In the genomic region with DNA sequence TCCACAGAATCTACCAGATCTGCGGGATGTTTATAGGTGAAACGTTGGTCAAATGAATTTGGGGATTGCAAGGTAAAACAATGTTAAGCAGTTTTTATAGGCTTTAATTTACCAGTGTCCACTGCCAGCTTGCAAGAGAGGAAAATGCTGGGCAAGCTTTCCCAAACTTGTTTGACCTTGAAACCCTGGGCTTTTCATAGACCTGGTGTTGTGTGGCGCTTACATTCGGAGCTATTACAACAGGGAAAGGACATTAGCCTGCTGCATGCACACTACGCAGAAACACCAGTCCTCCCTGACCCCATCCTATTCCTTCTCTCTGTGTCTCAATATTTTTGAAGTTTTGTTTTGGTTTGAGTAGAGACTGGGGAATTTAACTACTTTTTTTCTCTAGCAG, we compare ENCODE assay signal across 11 cellular contexts. TPM values are rescaled to one million over a fixed set of nuclear protein-coding genes. Genes with fewer than 3 reads are reported as not detected.
DNase-seq lines count a peak whose midpoint lies in the region; ATAC-seq and TF ChIP-seq lines count a peak whose summit lies in the region.
"Had no signal": no experiment of that assay in that cellular context is flagged by ENCODE, and none has a peak within 500 bp of the region (broad histone marks: within the 10 kb centered on the region; RNA-seq: fewer than 3 reads in every experiment).

No MANE protein-coding gene starts in this region.

- H2AFZ ChIP-seq in Karpas-422 (ENCODE audit: low read length) = peak overlapping the region; percentile 31

- intact Hi-C loops in A673 (cut with micrococcal nuclease; ENCODE audit: unreplicated experiment) = loop anchor here (1.0 to 5.0 kb wide), 2 partner anchors 71 to 169 kb away; a partner anchor contains a TSS

- no peaks in the 10 kb centered on the region for H3K79me2 ChIP-seq in Karpas-422 (ENCODE audit: low read length)

- H3K4me3 ChIP-seq in A673 (ENCODE audit: low read depth, low read length, poor library complexity, severe bottlenecking) (no peak overlapping the region), Karpas-422 (ENCODE audit: low read length) (no peak overlapping the region), mesodermal cell (ENCODE audit: extremely low read depth, insufficient read depth, low read length, poor library complexity, severe bottlenecking) (no peak overlapping the region)
- H3K4me3 ChIP-seq: pancreas, tibial nerve had no signal

- no peaks in the 10 kb centered on the region for H3K36me3 ChIP-seq in A673 (ENCODE audit: insufficient read depth, low read length, poor library complexity, severe bottlenecking)
- H3K36me3 ChIP-seq in Karpas-422 (ENCODE audit: insufficient read depth, low read length) = no peaks in the 10 kb centered on the region
- H3K36me3 ChIP-seq in mesodermal cell (ENCODE audit: control insufficient read depth, insufficient read depth, low read length) = no peaks in the 10 kb centered on the region
- H3K36me3 ChIP-seq: pancreas had no signal

- POLR2A ChIA-PET in A673 (lab: Charles Lee; ENCODE audit: low non-redundant PET) = no interaction called here

- no peak overlapping the region for H3K4me2 ChIP-seq in Karpas-422 (ENCODE audit: low read depth, low read length, poor library complexity, severe bottlenecking)

- CTCF ChIA-PET in A673 (lab: Charles Lee) = interaction anchor here (2.2 kb wide), 1 partner anchor 168 kb away, joined by 12 read pairs; no protein-coding TSS in a partner anchor

- WGBS in mesodermal cell (ENCODE audit: insufficient coverage in 2 of 2), 2 experiments = 44 to 56% methylated on average over 3 to 4 of the region's 5 CpGs

- DNase-seq in A673 (ENCODE audit: low spot score) = no peak
- no peak for DNase-seq in Karpas-422
- peak; percentile 16 for DNase-seq in cerebellar cortex (ENCODE audit: low spot score)
- DNase-seq in NCI-H2081 (lab: John Stamatoyannopoulos, UW) = no peak
- DNase-seq in NK-92 treated with Interleukin-12 subunit alpha and Interleukin-12 subunit beta, amount 100 ng/mL, for 24 hours (lab: John Stamatoyannopoulos, UW) = no peak
- no peak for DNase-seq in activated CD8-positive, alpha-beta memory T cell treated with anti-CD3 and anti-CD28 coated beads, Interleukin-2, amount 50 U/mL, for 4 hours
- DNase-seq: activated CD8-positive, alpha-beta memory T cell treated with anti-CD3 and anti-CD28 coated beads for 24 hours had no signal

- H3K9me2 ChIP-seq in Karpas-422 (replicated peaks; ENCODE audit: insufficient read depth, low read length) = no peaks in the 10 kb centered on the region

- H3K27me3 ChIP-seq in A673 (replicated peaks; ENCODE audit: insufficient read depth, low read depth, low read length, poor library complexity) (no peaks in the 10 kb centered on the region), Karpas-422 (ENCODE audit: low read length) (no peaks in the 10 kb centered on the region)
- H3K27me3 ChIP-seq: pancreas, tibial nerve had no signal

- BruUV-seq in A673 (replicated peaks; lab: Mats Ljungman, UMichigan) = no TSS peak

- no peaks in the 10 kb centered on the region for H4K20me1 ChIP-seq in Karpas-422 (ENCODE audit: insufficient read depth, low read depth, low read length)

- TF ChIP-seq CTCF in A673 (conservative IDR thresholded peaks at IDR 0.05; ENCODE audit: low read depth, low read length) = no peak

- no peak for ATAC-seq in HG03139 (IDR thresholded peaks at IDR 0.05; ENCODE audit: unreplicated experiment)

- H3K27ac ChIP-seq in A673 (ENCODE audit: low read depth, low read length, poor library complexity, severe bottlenecking) = peak overlapping the region; percentile 6
- no peak overlapping the region for H3K27ac ChIP-seq in Karpas-422 (ENCODE audit: low read length)
- peak overlapping the region; percentile 92 for H3K27ac ChIP-seq in mesodermal cell (ENCODE audit: low read depth, low read length, severe bottlenecking)
- H3K27ac ChIP-seq: pancreas had no signal

- H3K4me1 ChIP-seq in A673 (ENCODE audit: insufficient read depth, low read length, poor library complexity, severe bottlenecking) (peaks cover 18% of the 10 kb centered on the region), Karpas-422 (ENCODE audit: low read length) (peaks cover 7% of the 10 kb centered on the region), mesodermal cell (ENCODE audit: control insufficient read depth, insufficient read depth, low read length, poor library complexity, severe bottlenecking) (peaks cover 29% of the 10 kb centered on the region)
- H3K4me1 ChIP-seq: pancreas had no signal

- H3K9me3 ChIP-seq in A673 (ENCODE audit: low read depth, low read length, poor library complexity, severe bottlenecking) (no peaks in the 10 kb centered on the region), Karpas-422 (ENCODE audit: low read length) (no peaks in the 10 kb centered on the region), mesodermal cell (ENCODE audit: control insufficient read depth, low read length) (no peaks in the 10 kb centered on the region)
- H3K9me3 ChIP-seq: pancreas, tibial nerve had no signal

- no peak overlapping the region for H3K9ac ChIP-seq in Karpas-422 (ENCODE audit: low read length)

RNA-seq across cellular contexts. Expression of a gene that starts 59.6 kb away (rescaled TPM):
- 46.7 and 51.1 TPM in 2 replicates for total RNA-seq in A673 (2021)
- total RNA-seq in Karpas-422 (2014; rRNA removed; shearing (Covaris generic); ENCODE audit: low replicate concordance) = 54.0 and 148 TPM in 2 replicates
- polyA plus RNA-seq in mesodermal cell (2013, experiment 1 of 2) = 27.7 TPM
- polyA plus RNA-seq in mesodermal cell (2013, experiment 2 of 2) = 24.0 TPM
